26 cellular contexts compared by ENCODE assay signal in genomic region chr6:76840025-76840745, GRCh38.
"Had no signal": no experiment of that assay in that cellular context is flagged by ENCODE, and none has a peak within 500 bp of the region (broad histone marks: within the 10 kb centered on the region; RNA-seq: fewer than 3 reads in every experiment).

No MANE protein-coding gene starts in this region.

- H3K9me3 ChIP-seq: MG63, SK-N-SH had no signal

- H3K9me2 ChIP-seq: SK-N-SH had no signal

- H3K4me3 ChIP-seq: MG63 had no signal

- H3K36me3 ChIP-seq: MG63 had no signal

- H3K9ac ChIP-seq: SK-N-SH had no signal

- H3K4me2 ChIP-seq: SK-N-SH had no signal

- DNase-seq: IMR-90, Karpas-422, KG1, MG63, NCI-H1092, NCI-H1105 treated with DMSO at 0.1 percent for 48 hours, NCI-H1417 treated with DMSO at 0.1 percent for 48 hours, NCI-H146, NCI-H1694 treated with DMSO at 0.1 percent for 48 hours, NCI-H1930, NCI-H2081, NCI-H2107, NCI-H2171, NCI-H226, NCI-H446, NCI-H510A, NCI-H524 treated with DMSO at 0.1 percent for 48 hours, NCI-H69, NCI-H774, OCI-M1, RPMI8226, SHP77, SK-N-SH, SW 1271, T-cell had no signal

- ATAC-seq: HepG2, T-cell had no signal

- H3K27me3 ChIP-seq: MG63 had no signal
